21 cellular contexts compared by ENCODE assay signal in genomic region chr1:180244840-180245239, GRCh38. TPM values are rescaled to one million over a fixed set of nuclear protein-coding genes. Genes with fewer than 3 reads are reported as not detected.
DNase-seq lines count a peak whose midpoint lies in the region; ATAC-seq and TF ChIP-seq lines count a peak whose summit lies in the region.
"Had no signal": no experiment of that assay in that cellular context is flagged by ENCODE, and none has a peak within 500 bp of the region (broad histone marks: within the 10 kb centered on the region; RNA-seq: fewer than 3 reads in every experiment).

No MANE protein-coding gene starts in this region.

- H3K4me1 ChIP-seq in BLaER1, result peaks cover 7% of the 10 kb centered on the region; the same call in 1 of the 2 replicates
- H3K4me1 ChIP-seq in gastroesophageal sphincter, result no peaks in the 10 kb centered on the region

- DNase-seq in HT-29 (ENCODE audit: low spot score) (peak; percentile 28), kidney tubule cell (ENCODE audit: low spot score) (peak; percentile 44), mucosa of gallbladder (ENCODE audit: low spot score) (peak; percentile 50), cardiac septum (ENCODE audit: low spot score) (no peak)
- DNase-seq: CD8-positive, alpha-beta T cell; DMS53; H9; NCI-H1092 treated with DMSO at 0.1 percent for 48 hours; NCI-H146; NCI-H2029 treated with DMSO at 0.1 percent for 48 hours; NCI-H2171 treated with DMSO at 0.1 percent for 48 hours; NCI-H446; NCI-H748 treated with DMSO at 0.1 percent for 48 hours; OCI-M1; SHP77 had no signal

- no peak overlapping the region for H3K27ac ChIP-seq in BLaER1
- H3K27ac ChIP-seq in gastroesophageal sphincter, result no peak overlapping the region
- H3K27ac ChIP-seq: HL-60, SK-N-MC had no signal

- TF ChIP-seq POLR2A in gastroesophageal sphincter (IDR thresholded peaks at IDR 0.05), result no peak

- no peak for TF ChIP-seq EP300 in gastroesophageal sphincter (IDR thresholded peaks at IDR 0.05)

- no peaks in the 10 kb centered on the region for H3K9me3 ChIP-seq in BLaER1
- H3K9me3 ChIP-seq in gastroesophageal sphincter, result no peaks in the 10 kb centered on the region

- H3K4me2 ChIP-seq in BLaER1, result peak overlapping the region; percentile 38

- intact Hi-C loops in cardiac septum (cut with DNase I), result no loop called here

- H3K27me3 ChIP-seq in BLaER1 (peaks cover 33% of the 10 kb centered on the region), gastroesophageal sphincter (peaks cover 62% of the 10 kb centered on the region)

- no peaks in the 10 kb centered on the region for H3K36me3 ChIP-seq in BLaER1
- no peaks in the 10 kb centered on the region for H3K36me3 ChIP-seq in gastroesophageal sphincter

- WGBS in gastroesophageal sphincter (ENCODE audit: low coverage in 1 of 2), 2 donors, result 83 to 92% methylated on average over 2 of the region's 6 CpGs

- no peak overlapping the region for H3K4me3 ChIP-seq in BLaER1
- no peak overlapping the region for H3K4me3 ChIP-seq in gastroesophageal sphincter
- H3K4me3 ChIP-seq: SK-N-MC had no signal

- peaks cover 13% of the 10 kb centered on the region for H4K20me1 ChIP-seq in BLaER1

- ATAC-seq in gastroesophageal sphincter (no peak), GM21528 (IDR thresholded peaks at IDR 0.05; ENCODE audit: low FRiP score, unreplicated experiment) (no peak), GM21619 (IDR thresholded peaks at IDR 0.05; ENCODE audit: unreplicated experiment) (no peak)
- ATAC-seq: CD8-positive, alpha-beta T cell had no signal

- no peak for TF ChIP-seq CTCF in gastroesophageal sphincter (IDR thresholded peaks at IDR 0.05)

- H3K9ac ChIP-seq in BLaER1, result no peak overlapping the region

RNA-seq across cellular contexts. Expression of gene LHX4, which starts 14.8 kb away (rescaled TPM):
- 0.28 and 1.9 TPM in 2 replicates for total RNA-seq in HT-29 (2014; rRNA removed; shearing (Covaris generic))
- 0.03 TPM for total RNA-seq in mucosa of gallbladder
- total RNA-seq in gastroesophageal sphincter, result not detected
- 0.03 TPM for total RNA-seq in cardiac septum
